In the genomic region with DNA sequence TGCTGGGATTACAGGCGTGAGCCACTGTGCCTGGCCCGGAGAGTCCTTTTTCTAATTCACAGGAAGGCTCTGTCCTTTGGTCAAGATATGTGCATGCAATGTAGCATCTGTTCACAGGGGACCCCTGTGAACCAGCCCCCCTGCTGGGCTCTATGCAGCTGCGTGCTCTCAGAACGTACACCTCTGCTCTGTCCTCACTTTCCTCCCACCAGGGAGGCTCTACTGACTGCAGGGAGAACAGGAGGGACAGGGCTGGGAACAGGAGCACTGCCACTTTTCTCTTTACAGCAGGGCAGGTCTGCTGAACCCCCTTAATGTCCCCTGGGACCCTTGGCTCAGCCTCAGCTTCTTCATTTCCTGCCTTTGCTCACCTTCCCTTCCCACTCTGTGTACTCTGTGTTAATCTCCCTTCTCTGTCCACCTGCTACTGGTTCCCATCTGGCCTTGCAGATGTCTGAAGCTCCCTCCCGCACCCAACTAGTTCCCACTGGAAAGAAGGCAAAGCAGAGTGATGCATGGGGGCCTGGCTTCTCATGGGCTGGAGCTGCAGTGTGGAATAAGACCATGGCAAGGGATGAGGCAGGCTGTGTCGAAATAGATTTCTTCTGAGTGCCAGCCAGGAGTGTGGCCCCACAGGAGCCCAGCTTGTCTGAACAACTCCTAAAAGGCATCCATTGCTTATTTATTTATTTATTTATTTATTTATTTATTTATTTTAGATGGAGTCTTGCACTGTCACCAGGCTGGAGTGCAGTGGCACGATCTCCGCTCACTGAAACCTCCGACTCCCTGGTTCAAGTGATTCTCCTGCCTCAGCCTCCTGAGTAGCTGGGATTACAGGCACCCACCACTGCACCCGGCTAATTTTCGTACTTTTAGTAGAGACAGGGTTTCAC, we compare ENCODE assay signal across 18 cellular contexts. TPM values are rescaled to one million over a fixed set of nuclear protein-coding genes. Genes with fewer than 3 reads are reported as not detected.
DNase-seq lines count a peak whose midpoint lies in the region; ATAC-seq and TF ChIP-seq lines count a peak whose summit lies in the region.
"Had no signal": no experiment of that assay in that cellular context is flagged by ENCODE, and none has a peak within 500 bp of the region (broad histone marks: within the 10 kb centered on the region; RNA-seq: fewer than 3 reads in every experiment).

No MANE protein-coding gene starts in this region.

- H3K4me3 Mint-ChIP-seq in activated CD8-positive, alpha-beta memory T cell treated with anti-CD3 and anti-CD28 coated beads, Interleukin-2, amount 10 ng/mL, durations not matched to agents 7 days and 5 days: no peak overlapping the region
- H3K4me3 Mint-ChIP-seq in chondrocyte (ENCODE audit: unreplicated experiment) (no peak overlapping the region), osteocyte (ENCODE audit: unreplicated experiment) (no peak overlapping the region)

- ATAC-seq in activated CD8-positive, alpha-beta memory T cell treated with anti-CD3 and anti-CD28 coated beads, Interleukin-2, amount 10 ng/mL, durations not matched to agents 7 days and 5 days: no peak
- no peak for ATAC-seq in GM21367 (IDR thresholded peaks at IDR 0.05; ENCODE audit: unreplicated experiment)

- no peak overlapping the region for H3K27ac ChIP-seq in HEK293 (ENCODE audit: extremely low read depth, low read depth, low read length)
- H3K27ac ChIP-seq: C4-2B, SK-N-MC had no signal

- no peaks in the 10 kb centered on the region for H3K9me3 ChIP-seq in HEK293 (ENCODE audit: control insufficient read depth, insufficient read depth, low read depth, low read length)

- H3K4me1 Mint-ChIP-seq in activated CD8-positive, alpha-beta memory T cell treated with anti-CD3 and anti-CD28 coated beads, Interleukin-2, amount 10 ng/mL, durations not matched to agents 7 days and 5 days: peaks cover 3% of the 10 kb centered on the region
- H3K4me1 Mint-ChIP-seq in chondrocyte (ENCODE audit: low read depth) (no peaks in the 10 kb centered on the region), osteocyte (ENCODE audit: unreplicated experiment) (no peaks in the 10 kb centered on the region)

- no peaks in the 10 kb centered on the region for H3K36me3 Mint-ChIP-seq in activated CD8-positive, alpha-beta memory T cell treated with anti-CD3 and anti-CD28 coated beads, Interleukin-2, amount 10 ng/mL, durations not matched to agents 7 days and 5 days
- H3K36me3 Mint-ChIP-seq in chondrocyte (ENCODE audit: low read depth) (no peaks in the 10 kb centered on the region), osteocyte (ENCODE audit: unreplicated experiment) (no peaks in the 10 kb centered on the region)

- H3K4me3 ChIP-seq in HEK293 (ENCODE audit: low read depth, low read length): no peak overlapping the region
- H3K4me3 ChIP-seq: SK-N-MC had no signal

- TF ChIP-seq CTCF in HEK293 (tag by site-specific recombination; IDR thresholded peaks at IDR 0.05): no peak
- TF ChIP-seq CTCF in chondrocyte (IDR thresholded peaks at IDR 0.05): no peak
- no peak for TF ChIP-seq CTCF in osteocyte (IDR thresholded peaks at IDR 0.05)

- H3K27ac Mint-ChIP-seq in activated CD8-positive, alpha-beta memory T cell treated with anti-CD3 and anti-CD28 coated beads, Interleukin-2, amount 10 ng/mL, durations not matched to agents 7 days and 5 days: no peak overlapping the region
- H3K27ac Mint-ChIP-seq in chondrocyte (ENCODE audit: unreplicated experiment): no peak overlapping the region
- H3K27ac Mint-ChIP-seq in osteocyte (ENCODE audit: unreplicated experiment): no peak overlapping the region

- CTCF ChIA-PET in activated CD8-positive, alpha-beta memory T cell treated with anti-CD3 and anti-CD28 coated beads, Interleukin-2, amount 10 ng/mL, durations not matched to agents 7 days and 5 days (lab: Charles Lee): interaction anchor here (0.6 kb wide), 1 partner anchor 165 kb away, joined by 3 read pairs; no protein-coding TSS in a partner anchor
- CTCF ChIA-PET in HEK293 (lab: Yijun Ruan, JAX): interaction anchor here (0.5 kb wide), 1 partner anchor 10 kb away, joined by 3 read pairs; no protein-coding TSS in a partner anchor

- H3K36me3 ChIP-seq in HEK293 (ENCODE audit: control insufficient read depth in 2 of 2, insufficient read depth in 1 of 2, low read length in 2 of 2): no peaks in the 10 kb centered on the region

- peaks cover 9% of the 10 kb centered on the region for H3K27me3 Mint-ChIP-seq in activated CD8-positive, alpha-beta memory T cell treated with anti-CD3 and anti-CD28 coated beads, Interleukin-2, amount 10 ng/mL, durations not matched to agents 7 days and 5 days
- H3K27me3 Mint-ChIP-seq in chondrocyte (ENCODE audit: low read depth) (peaks cover 7% of the 10 kb centered on the region), osteocyte (ENCODE audit: unreplicated experiment) (peaks cover 2% of the 10 kb centered on the region)

- no peaks in the 10 kb centered on the region for H3K4me1 ChIP-seq in HEK293 (ENCODE audit: control insufficient read depth, insufficient read depth, low read length)

- POLR2A ChIA-PET in HEK293 (lab: Yijun Ruan, JAX): no interaction called here

- peak; percentile 37 for DNase-seq in activated CD8-positive, alpha-beta memory T cell treated with anti-CD3 and anti-CD28 coated beads, Interleukin-2, amount 10 ng/mL, durations not matched to agents 7 days and 5 days
- DNase-seq in activated CD8-positive, alpha-beta memory T cell treated with anti-CD3 and anti-CD28 coated beads, Interleukin-2, amount 50 U/mL, for 4 hours: no peak
- DNase-seq in chondrocyte (ENCODE audit: low spot score) (peak; percentile 14), osteocyte (ENCODE audit: extremely low spot score, unreplicated experiment) (peak; percentile 59), OCI-M2 (lab: John Stamatoyannopoulos, UW; ENCODE audit: unreplicated experiment) (no peak), GM19238 (ENCODE audit: insufficient read length, low spot score) (no peak)
- DNase-seq: EL, IMR-90, Karpas-422, NCI-H1105 treated with DMSO at 0.1 percent for 48 hours, NCI-H1694 treated with DMSO at 0.1 percent for 48 hours, NCI-H748 treated with DMSO at 0.1 percent for 48 hours, Right ventricle myocardium superior had no signal

- H3K9me3 Mint-ChIP-seq in activated CD8-positive, alpha-beta memory T cell treated with anti-CD3 and anti-CD28 coated beads, Interleukin-2, amount 10 ng/mL, durations not matched to agents 7 days and 5 days (ENCODE audit: low read depth): no peaks in the 10 kb centered on the region
- H3K9me3 Mint-ChIP-seq in chondrocyte (ENCODE audit: low read depth) (no peaks in the 10 kb centered on the region), osteocyte (ENCODE audit: unreplicated experiment) (no peaks in the 10 kb centered on the region)

TF ChIP-seq in HEK293, 187 proteins besides CTCF, POLR2A, EP300 and RAD21 (continues in another document):
- TF ChIP-seq ZNF391 (tag by site-specific recombination; IDR thresholded peaks at IDR 0.05; ENCODE audit: borderline replicate concordance, low read depth) (no peak), ZIC2 (tag by site-specific recombination; IDR thresholded peaks at IDR 0.05) (peak; percentile 65), ZNF654 (tag by site-specific recombination; IDR thresholded peaks at IDR 0.05; ENCODE audit: low read depth) (peak; percentile 22; the same call in 1 of the 2 replicates), ZNF266 (tag by site-specific recombination; IDR thresholded peaks at IDR 0.05; ENCODE audit: low read depth) (peak; percentile 51; the same call in 1 of the 2 replicates), ZNF426 (tag by site-specific recombination; IDR thresholded peaks at IDR 0.05) (peak; percentile 60)
- TF ChIP-seq, protein P1, sequence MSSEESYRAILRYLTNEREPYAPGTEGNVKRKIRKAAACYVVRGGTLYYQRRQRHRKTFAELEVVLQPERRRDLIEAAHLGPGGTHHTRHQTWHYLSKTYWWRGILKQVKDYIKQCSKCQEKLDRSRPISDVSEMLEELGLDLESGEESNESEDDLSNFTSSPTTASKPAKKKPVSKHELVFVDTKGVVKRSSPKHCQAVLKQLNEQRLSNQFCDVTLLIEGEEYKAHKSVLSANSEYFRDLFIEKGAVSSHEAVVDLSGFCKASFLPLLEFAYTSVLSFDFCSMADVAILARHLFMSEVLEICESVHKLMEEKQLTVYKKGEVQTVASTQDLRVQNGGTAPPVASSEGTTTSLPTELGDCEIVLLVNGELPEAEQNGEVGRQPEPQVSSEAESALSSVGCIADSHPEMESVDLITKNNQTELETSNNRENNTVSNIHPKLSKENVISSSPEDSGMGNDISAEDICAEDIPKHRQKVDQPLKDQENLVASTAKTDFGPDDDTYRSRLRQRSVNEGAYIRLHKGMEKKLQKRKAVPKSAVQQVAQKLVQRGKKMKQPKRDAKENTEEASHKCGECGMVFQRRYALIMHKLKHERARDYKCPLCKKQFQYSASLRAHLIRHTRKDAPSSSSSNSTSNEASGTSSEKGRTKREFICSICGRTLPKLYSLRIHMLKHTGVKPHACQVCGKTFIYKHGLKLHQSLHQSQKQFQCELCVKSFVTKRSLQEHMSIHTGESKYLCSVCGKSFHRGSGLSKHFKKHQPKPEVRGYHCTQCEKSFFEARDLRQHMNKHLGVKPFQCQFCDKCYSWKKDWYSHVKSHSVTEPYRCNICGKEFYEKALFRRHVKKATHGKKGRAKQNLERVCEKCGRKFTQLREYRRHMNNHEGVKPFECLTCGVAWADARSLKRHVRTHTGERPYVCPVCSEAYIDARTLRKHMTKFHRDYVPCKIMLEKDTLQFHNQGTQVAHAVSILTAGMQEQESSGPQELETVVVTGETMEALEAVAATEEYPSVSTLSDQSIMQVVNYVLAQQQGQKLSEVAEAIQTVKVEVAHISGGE (tag by site-specific recombination; conservative IDR thresholded peaks at IDR 0.05; ENCODE audit: low read depth): peak; percentile 43; the same call in 1 of the 2 replicates

RNA-seq across cellular contexts. Expression of gene ADGRE2, which starts 7.2 kb away (rescaled TPM):
- total RNA-seq in activated CD8-positive, alpha-beta memory T cell treated with anti-CD3 and anti-CD28 coated beads, Interleukin-2, amount 10 ng/mL, durations not matched to agents 7 days and 5 days: under 1 TPM; 0.49 to 0.50 TPM
- total RNA-seq in chondrocyte: 0.87 to 1.6 TPM in 2 of 3 replicates, not detected in the other
- not detected in 2 replicates for total RNA-seq in osteocyte
- total RNA-seq: HT-29, IMR-90 had no signal

Comparison
In these comparisons a context has a peak if more than half of its experiments do, and no peak if none do; other contexts are left out.
1. DNase-seq: peak in activated CD8-positive, alpha-beta memory T cell treated with anti-CD3 and anti-CD28 coated beads, Interleukin-2, amount 10 ng/mL, durations not matched to agents 7 days and 5 days (single experiment), chondrocyte (single experiment) and osteocyte (single experiment); none in activated CD8-positive, alpha-beta memory T cell treated with anti-CD3 and anti-CD28 coated beads, Interleukin-2, amount 50 U/mL, for 4 hours (single experiment), OCI-M2 (single experiment) and GM19238 (single experiment).